Comparison of ENCODE assay signal across 8 cellular contexts in genomic region chr15:38073278-38073930, GRCh38.
DNase-seq lines count a peak whose midpoint lies in the region; ATAC-seq, FAIRE-seq and TF ChIP-seq lines count a peak whose summit lies in the region.

No MANE protein-coding gene starts in this region.

- no peaks in the 10 kb centered on the region for H3K27me3 Mint-ChIP-seq in brain

- ATAC-seq in SK-N-SH treated with all-trans-retinoic acid at 6 μM for 48 hours = no peak
- no peak for ATAC-seq in HG02840 (IDR thresholded peaks at IDR 0.05; ENCODE audit: low FRiP score, unreplicated experiment)

- no peaks in the 10 kb centered on the region for H3K27me3 ChIP-seq in SK-N-SH (ENCODE audit: insufficient read depth)
- H3K27me3 ChIP-seq in thyroid gland = no peaks in the 10 kb centered on the region

- no peaks in the 10 kb centered on the region for H3K79me2 ChIP-seq in SK-N-SH (ENCODE audit: insufficient read depth)

- H3K9ac ChIP-seq in SK-N-SH = peak overlapping the region; percentile 70; the same call in 1 of the 2 replicates

- 44% methylated on average over 14 of the region's 15 CpGs for WGBS in SK-N-SH (ENCODE audit: low lambda C conversion rate)
- WGBS in thyroid gland, 2 donors = 7 to 12% methylated on average over 15 of the region's 15 CpGs

- DNase-seq in SK-N-SH = no peak
- DNase-seq in left kidney (ENCODE audit: low read depth, low spot score) = peak; percentile 87
- peak; percentile 20 to 38 for DNase-seq in thyroid gland
- DNase-seq in EL = no peak
- DNase-seq in GM19239 (ENCODE audit: insufficient read length, low spot score) = no peak

- no peaks in the 10 kb centered on the region for H4K20me1 ChIP-seq in SK-N-SH (ENCODE audit: insufficient read depth)

- H3F3A ChIP-seq in SK-N-SH (replicated peaks; ENCODE audit: insufficient read depth) = peaks cover 7% of the 10 kb centered on the region

- H3K4me1 ChIP-seq in SK-N-SH (ENCODE audit: control insufficient read depth in 1 of 2, insufficient read depth in 2 of 2, low read depth in 1 of 2, low read length in 1 of 2) (peaks cover 24 to 27% of the 10 kb centered on the region in 2 experiments), thyroid gland (peaks cover 26 to 42% of the 10 kb centered on the region in 2 donors)

- no peak for FAIRE-seq in GM19239 (lab: Jason Lieb, UNC)

- no peaks in the 10 kb centered on the region for H3K9me3 Mint-ChIP-seq in brain

- CTCF ChIA-PET in SK-N-SH (lab: Yijun Ruan, JAX) = interaction anchor here (0.7 kb wide), 1 partner anchor 10 kb away, joined by 3 read pairs; no protein-coding TSS in a partner anchor

- no peak for TF ChIP-seq RAD21 in SK-N-SH (IDR thresholded peaks at IDR 0.05; ENCODE audit: low read length)

- no peak for TF ChIP-seq POLR2A in thyroid gland (IDR thresholded peaks at IDR 0.05)

- peak overlapping the region; percentile 86 for H2AFZ ChIP-seq in SK-N-SH (ENCODE audit: low read depth)

- TF ChIP-seq EP300 in SK-N-SH (IDR thresholded peaks at IDR 0.05; ENCODE audit: borderline replicate concordance in 1 of 2, low read depth in 1 of 2, low read length in 1 of 2) = no peak

- POLR2A ChIA-PET in SK-N-SH (lab: Yijun Ruan, JAX) = no interaction called here

- peak overlapping the region; percentile 75 for H3K4me2 ChIP-seq in SK-N-SH

- no peak for TF ChIP-seq CTCF in SK-N-SH (IDR thresholded peaks at IDR 0.05)
- TF ChIP-seq CTCF in brain (conservative IDR thresholded peaks at IDR 0.05) = no peak
- TF ChIP-seq CTCF in thyroid gland (IDR thresholded peaks at IDR 0.05) = no peak

- peaks cover 90% of the 10 kb centered on the region for H3K4me1 Mint-ChIP-seq in brain

- peak overlapping the region; percentile 91 to 100 (median 98) for H3K27ac Mint-ChIP-seq in brain

- no peaks in the 10 kb centered on the region for H3K9me2 ChIP-seq in SK-N-SH

- H3K36me3 ChIP-seq in SK-N-SH (replicated peaks in 1 of 2; ENCODE audit: control insufficient read depth in 1 of 2, insufficient read depth in 2 of 2, low read length in 1 of 2) = no peaks in the 10 kb centered on the region
- no peaks in the 10 kb centered on the region for H3K36me3 ChIP-seq in thyroid gland

- peak overlapping the region; percentile 30 to 49; a peak in 2 of 4 replicates for H3K4me3 ChIP-seq in SK-N-SH (ENCODE audit: low read depth in 2 of 2, low read length in 1 of 2)
- peak overlapping the region in 2 of 3 donors; percentile 40 to 72 for H3K4me3 ChIP-seq in thyroid gland (replicated peaks in 1 of 3)

- intact Hi-C loops in thyroid gland (cut with DNase I) = no loop called here

- H3K9me3 ChIP-seq in SK-N-SH (no peaks in the 10 kb centered on the region), thyroid gland (no peaks in the 10 kb centered on the region)

- H3K36me3 Mint-ChIP-seq in brain = no peaks in the 10 kb centered on the region

- H3K27ac ChIP-seq in SK-N-SH (ENCODE audit: low read depth in 2 of 2, low read length in 1 of 2) (peak overlapping the region; percentile 51 to 88; a peak in 3 of 4 replicates), thyroid gland (peak overlapping the region; percentile 83 to 91 (median 90))

- H3K4me3 Mint-ChIP-seq in brain = peak overlapping the region; percentile 85 to 90 (median 89)

TF ChIP-seq in SK-N-SH, 30 proteins besides CTCF, POLR2A, EP300 and RAD21:
- TF ChIP-seq CHD2 (IDR thresholded peaks at IDR 0.05; ENCODE audit: low read length, partially characterized antibody) (no peak), GATA2 (CRISPR knock-in tag; IDR thresholded peaks at IDR 0.05) (peak; percentile 12; the same call in 1 of the 2 replicates)

TF ChIP-seq in SK-N-SH treated with all-trans-retinoic acid at 6 μM for 48 hours, 23 proteins besides CTCF, POLR2A, EP300 and RAD21:
- TF ChIP-seq, protein P1, sequence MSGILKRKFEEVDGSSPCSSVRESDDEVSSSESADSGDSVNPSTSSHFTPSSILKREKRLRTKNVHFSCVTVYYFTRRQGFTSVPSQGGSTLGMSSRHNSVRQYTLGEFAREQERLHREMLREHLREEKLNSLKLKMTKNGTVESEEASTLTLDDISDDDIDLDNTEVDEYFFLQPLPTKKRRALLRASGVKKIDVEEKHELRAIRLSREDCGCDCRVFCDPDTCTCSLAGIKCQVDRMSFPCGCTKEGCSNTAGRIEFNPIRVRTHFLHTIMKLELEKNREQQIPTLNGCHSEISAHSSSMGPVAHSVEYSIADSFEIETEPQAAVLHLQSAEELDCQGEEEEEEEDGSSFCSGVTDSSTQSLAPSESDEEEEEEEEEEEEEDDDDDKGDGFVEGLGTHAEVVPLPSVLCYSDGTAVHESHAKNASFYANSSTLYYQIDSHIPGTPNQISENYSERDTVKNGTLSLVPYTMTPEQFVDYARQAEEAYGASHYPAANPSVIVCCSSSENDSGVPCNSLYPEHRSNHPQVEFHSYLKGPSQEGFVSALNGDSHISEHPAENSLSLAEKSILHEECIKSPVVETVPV (CRISPR knock-in tag; IDR thresholded peaks at IDR 0.05) = no peak
- TF ChIP-seq PPARA (CRISPR knock-in tag; IDR thresholded peaks at IDR 0.05; ENCODE audit: borderline replicate concordance) (no peak), POU6F1 (CRISPR knock-in tag; IDR thresholded peaks at IDR 0.05; ENCODE audit: borderline replicate concordance, low read depth) (no peak), RARB (CRISPR knock-in tag; IDR thresholded peaks at IDR 0.05) (no peak), GLIS3 (CRISPR knock-in tag; IDR thresholded peaks at IDR 0.05) (no peak), CSDC2 (CRISPR knock-in tag; IDR thresholded peaks at IDR 0.05) (no peak)

Comparison
In these comparisons a context has a peak if more than half of its experiments do, and no peak if none do; other contexts are left out.
1. DNase-seq: peak in left kidney (single experiment) and thyroid gland (2 of 2); none in SK-N-SH (single experiment), EL (single experiment) and GM19239 (single experiment).